ENCODE assay signal across 1 cellular context in genomic region chr5:106093149-106093548, GRCh38.
TF ChIP-seq lines count a peak whose summit lies in the region.

No MANE protein-coding gene starts in this region.

TF ChIP-seq in SK-N-SH, 30 proteins besides CTCF, POLR2A, EP300 and RAD21 (continued from another document):
- TF ChIP-seq FOSL2 (IDR thresholded peaks at IDR 0.05; ENCODE audit: borderline replicate concordance, low read depth): 0 out of 2 replicates have a peak, but pooled peaks have one; percentile 17
- no peak for TF ChIP-seq IRF3 (IDR thresholded peaks at IDR 0.05; ENCODE audit: low read depth, low read length)
- TF ChIP-seq RCOR1 (IDR thresholded peaks at IDR 0.05; ENCODE audit: low read length): no peak
- no peak for TF ChIP-seq SIN3A (IDR thresholded peaks at IDR 0.05; ENCODE audit: borderline replicate concordance, low read depth, low read length)
- TF ChIP-seq NRF1 (IDR thresholded peaks at IDR 0.05; ENCODE audit: low read depth, low read length): no peak
- no peak for TF ChIP-seq ELF1 (IDR thresholded peaks at IDR 0.05)
- no peak for TF ChIP-seq ZBTB33 (IDR thresholded peaks at IDR 0.05; ENCODE audit: borderline replicate concordance, low read depth)
- no peak for TF ChIP-seq USF2 (IDR thresholded peaks at IDR 0.05; ENCODE audit: borderline replicate concordance, low read depth, low read length)
- no peak for TF ChIP-seq FOXJ3 (CRISPR knock-in tag; IDR thresholded peaks at IDR 0.05)
- TF ChIP-seq JUND (IDR thresholded peaks at IDR 0.05): no peak
- TF ChIP-seq POLR2AphosphoS5 (IDR thresholded peaks at IDR 0.05; ENCODE audit: low read depth, low read length): no peak
- no peak for TF ChIP-seq MAX (IDR thresholded peaks at IDR 0.05; ENCODE audit: low read depth)
- no peak for TF ChIP-seq GABPA (IDR thresholded peaks at IDR 0.05; ENCODE audit: low read depth)
- TF ChIP-seq RFX5 (IDR thresholded peaks at IDR 0.05; ENCODE audit: low read length): no peak
- no peak for TF ChIP-seq USF1 (IDR thresholded peaks at IDR 0.05; ENCODE audit: borderline replicate concordance, low read depth)
- TF ChIP-seq REST (IDR thresholded peaks at IDR 0.05; ENCODE audit: low read depth, low read length): peak; percentile 69; the same call in 1 of the 2 replicates
- no peak for TF ChIP-seq YY1 (IDR thresholded peaks at IDR 0.05; ENCODE audit: low read depth)
